In genomic region chr1:155940993-155941844, GRCh38 we compare ENCODE assay signal across 1 cellular context.
TF ChIP-seq lines count a peak whose summit lies in the region.

A gene with protein sequence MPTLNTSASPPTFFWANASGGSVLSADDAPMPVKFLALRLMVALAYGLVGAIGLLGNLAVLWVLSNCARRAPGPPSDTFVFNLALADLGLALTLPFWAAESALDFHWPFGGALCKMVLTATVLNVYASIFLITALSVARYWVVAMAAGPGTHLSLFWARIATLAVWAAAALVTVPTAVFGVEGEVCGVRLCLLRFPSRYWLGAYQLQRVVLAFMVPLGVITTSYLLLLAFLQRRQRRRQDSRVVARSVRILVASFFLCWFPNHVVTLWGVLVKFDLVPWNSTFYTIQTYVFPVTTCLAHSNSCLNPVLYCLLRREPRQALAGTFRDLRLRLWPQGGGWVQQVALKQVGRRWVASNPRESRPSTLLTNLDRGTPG (plus strand): TSS chr1:155941638. CDS start chr1:155941710, 72 bp downstream.

TF ChIP-seq in GM23338, 12 proteins besides CTCF, POLR2A, EP300 and RAD21 (continued from another document):
- no peak for TF ChIP-seq ZNF462 (CRISPR knock-in tag; IDR thresholded peaks at IDR 0.05)
- TF ChIP-seq EZH2 (IDR thresholded peaks at IDR 0.05; ENCODE audit: low read depth, unreplicated experiment), result no peak
- TF ChIP-seq ZNF114 (CRISPR knock-in tag; IDR thresholded peaks at IDR 0.05), result no peak
- TF ChIP-seq ZNF331 (CRISPR knock-in tag; IDR thresholded peaks at IDR 0.05; ENCODE audit: low read depth), result no peak
- TF ChIP-seq EZH2phosphoT487 (IDR thresholded peaks at IDR 0.05; ENCODE audit: unreplicated experiment), result no peak
- TF ChIP-seq NANOG (IDR thresholded peaks at IDR 0.05; ENCODE audit: borderline replicate concordance), result no peak
- no peak for TF ChIP-seq CREB1 (CRISPR knock-in tag; IDR thresholded peaks at IDR 0.05; ENCODE audit: low read depth)
